ENCODE assay signal across 9 cellular contexts in genomic region chr7:129298268-129298893, GRCh38.
DNase-seq lines count a peak whose midpoint lies in the region; ATAC-seq and TF ChIP-seq lines count a peak whose summit lies in the region.
"Had no signal": no experiment of that assay in that cellular context is flagged by ENCODE, and none has a peak within 500 bp of the region (broad histone marks: within the 10 kb centered on the region; RNA-seq: fewer than 3 reads in every experiment).

No MANE protein-coding gene starts in this region.

- no peak overlapping the region for H3K27ac Mint-ChIP-seq in stimulated activated naive B cell treated with anti-CD40 and anti-IgM and Interleukin-4, amounts not matched to agents 10 μg/mL and 1 μg/mL and 100 μg/mL, for 72 hours

- no peaks in the 10 kb centered on the region for H3K36me3 ChIP-seq in ascending aorta

- H3K9me3 Mint-ChIP-seq in stimulated activated naive B cell treated with anti-CD40 and anti-IgM and Interleukin-4, amounts not matched to agents 10 μg/mL and 1 μg/mL and 100 μg/mL, for 72 hours, result peaks cover 6 to 8% of the 10 kb centered on the region in 2 donors

- H3K4me1 Mint-ChIP-seq in stimulated activated naive B cell treated with anti-CD40 and anti-IgM and Interleukin-4, amounts not matched to agents 10 μg/mL and 1 μg/mL and 100 μg/mL, for 72 hours, result peaks cover 0 to 6% of the 10 kb centered on the region in 2 donors

- H3K4me3 Mint-ChIP-seq in stimulated activated naive B cell treated with anti-CD40 and anti-IgM and Interleukin-4, amounts not matched to agents 10 μg/mL and 1 μg/mL and 100 μg/mL, for 72 hours, result no peak overlapping the region

- H3K27me3 Mint-ChIP-seq in stimulated activated naive B cell treated with anti-CD40 and anti-IgM and Interleukin-4, amounts not matched to agents 10 μg/mL and 1 μg/mL and 100 μg/mL, for 72 hours, result no peaks in the 10 kb centered on the region

- H3K36me3 Mint-ChIP-seq in stimulated activated naive B cell treated with anti-CD40 and anti-IgM and Interleukin-4, amounts not matched to agents 10 μg/mL and 1 μg/mL and 100 μg/mL, for 72 hours, result peaks cover 8 to 18% of the 10 kb centered on the region in 2 donors

- intact Hi-C loops in ascending aorta (cut with DNase I), result loop anchor here (2.0 kb wide), 1 partner anchor 80 kb away; no protein-coding TSS in a partner anchor

- peak in 2 of 3 experiments; percentile 31 to 58 for TF ChIP-seq CTCF in ascending aorta (IDR thresholded peaks at IDR 0.05)

- no peaks in the 10 kb centered on the region for H3K4me1 ChIP-seq in ascending aorta

- no peak for ATAC-seq in GM19455 (IDR thresholded peaks at IDR 0.05; ENCODE audit: unreplicated experiment)
- no peak for ATAC-seq in stimulated activated naive B cell treated with anti-CD40 and anti-IgM and Interleukin-4, amounts not matched to agents 10 μg/mL and 1 μg/mL and 100 μg/mL, for 72 hours (replicated peaks)

- no peak overlapping the region for H3K4me3 ChIP-seq in ascending aorta
- H3K4me3 ChIP-seq: SK-N-MC had no signal

- DNase-seq in DMS114 treated with DMSO at 0.1 percent for 48 hours (lab: John Stamatoyannopoulos, UW; ENCODE audit: unreplicated experiment) (peak; percentile 14), HuH-7 (ENCODE audit: low spot score) (peak; percentile 33), SHP77 treated with DMSO at 0.1 percent for 48 hours (lab: John Stamatoyannopoulos, UW) (peak; percentile 1), ascending aorta (ENCODE audit: low spot score in 2 of 2) (no peak), iPS-NIHi7 (ENCODE audit: extremely low spot score) (peak; percentile 50)
- peak; percentile 52 for DNase-seq in stimulated activated CD4-positive, alpha-beta T cell treated with anti-CD3 and anti-CD28 coated beads, Interleukin-4, amount 100 ng/mL, for 1 hour
- DNase-seq in stimulated activated naive B cell treated with anti-CD40 and anti-IgM and Interleukin-4, amounts not matched to agents 10 μg/mL and 1 μg/mL and 100 μg/mL, for 72 hours, result no peak

- H3K27me3 ChIP-seq in ascending aorta, result no peaks in the 10 kb centered on the region

- no peaks in the 10 kb centered on the region for H3K9me3 ChIP-seq in ascending aorta

- H3K27ac ChIP-seq in ascending aorta, result no peak overlapping the region
- H3K27ac ChIP-seq: SK-N-MC had no signal

Comparison
In these comparisons a context has a peak if more than half of its experiments do, and no peak if none do; other contexts are left out.
1. DNase-seq: peak in DMS114 treated with DMSO at 0.1 percent for 48 hours (single experiment), HuH-7 (single experiment), SHP77 treated with DMSO at 0.1 percent for 48 hours (single experiment), iPS-NIHi7 (single experiment) and stimulated activated CD4-positive, alpha-beta T cell treated with anti-CD3 and anti-CD28 coated beads, Interleukin-4, amount 100 ng/mL, for 1 hour (single experiment); none in ascending aorta (0 of 2) and stimulated activated naive B cell treated with anti-CD40 and anti-IgM and Interleukin-4, amounts not matched to agents 10 μg/mL and 1 μg/mL and 100 μg/mL, for 72 hours (single experiment).